ENCODE assay signal across 8 cellular contexts in the genomic region with DNA sequence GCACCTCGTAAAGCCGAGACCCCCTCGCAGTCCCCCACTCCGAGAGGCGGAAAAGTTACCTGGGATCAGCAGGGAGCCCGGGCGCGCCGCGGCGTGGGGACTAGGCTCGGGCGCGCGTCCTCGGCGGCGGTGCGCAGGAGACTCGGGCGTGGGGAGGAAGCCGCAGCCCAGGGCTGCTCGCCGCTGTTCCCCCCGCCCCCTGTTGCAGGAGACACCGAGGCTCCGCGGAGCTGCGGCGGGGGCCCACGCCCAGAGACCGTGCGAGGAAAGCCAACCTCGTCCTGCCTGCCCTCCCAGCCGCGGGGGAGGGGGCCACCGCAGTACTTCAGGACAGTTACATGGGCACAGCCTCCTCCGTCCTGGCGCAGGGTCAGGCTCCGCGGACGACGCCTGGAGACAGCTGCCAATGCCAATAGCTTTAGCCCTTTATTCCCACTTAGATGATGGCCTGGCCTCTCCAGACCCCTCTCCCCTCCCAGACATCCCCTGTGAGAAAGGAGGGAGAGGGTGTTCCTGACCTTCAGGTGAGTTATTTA. TPM values are rescaled to one million over a fixed set of nuclear protein-coding genes. Genes with fewer than 3 reads are reported as not detected.
DNase-seq lines count a peak whose midpoint lies in the region; ATAC-seq and TF ChIP-seq lines count a peak whose summit lies in the region.

A gene (minus strand): TSS at position 144 of the 536 bp plus-strand sequence. CDS start 54,814 bp downstream, outside the sequence.

- no peak for TF ChIP-seq CTCF in CD14-positive monocyte (IDR thresholded peaks at IDR 0.05)
- no peak for TF ChIP-seq CTCF in dorsolateral prefrontal cortex (IDR thresholded peaks at IDR 0.05 in 54 of 56, conservative IDR thresholded peaks at IDR 0.05 in 2 of 56; ENCODE audit: low read depth in 1 of 56, partially characterized antibody in 56 of 56)
- TF ChIP-seq CTCF in lower leg skin (IDR thresholded peaks at IDR 0.05): no peak
- TF ChIP-seq CTCF in thoracic aorta (IDR thresholded peaks at IDR 0.05): no peak

- H3K27ac ChIP-seq in dorsolateral prefrontal cortex (peak within 1 kb of the TSS in 55 of 59 donors; percentile 28 to 87 (median 75)), thoracic aorta (peak within 1 kb of the TSS in 1 of 2 donors; percentile 55)

- H3K27me3 ChIP-seq in dorsolateral prefrontal cortex (peaks cover 0 to 25% (median 0%) of the 10 kb centered on the region in 45 donors), thoracic aorta (replicated peaks; ENCODE audit: insufficient read depth) (no peaks in the 10 kb centered on the region)

- peak within 1 kb of the TSS; percentile 92 to 96 for H3K4me3 Mint-ChIP-seq in CD14-positive monocyte

- peaks cover 0 to 1% of the 10 kb centered on the region in 2 donors for H3K36me3 Mint-ChIP-seq in CD14-positive monocyte

- H3K9me3 ChIP-seq in thoracic aorta: no peaks in the 10 kb centered on the region

- H3K4me3 ChIP-seq in dorsolateral prefrontal cortex (peak within 1 kb of the TSS; percentile 39 to 80 (median 65)), lower leg skin (ENCODE audit: low read depth, poor library complexity, severe bottlenecking) (peak within 1 kb of the TSS; percentile 71), thoracic aorta (peak within 1 kb of the TSS; percentile 66)

- H3K9me3 Mint-ChIP-seq in CD14-positive monocyte: no peaks in the 10 kb centered on the region

- ATAC-seq in thoracic aorta (ENCODE audit: insufficient number of reproducible peaks, low FRiP score, low read depth) (no peak), GM18505 (IDR thresholded peaks at IDR 0.05; ENCODE audit: unreplicated experiment) (no peak), GM21367 (IDR thresholded peaks at IDR 0.05; ENCODE audit: unreplicated experiment) (no peak)

- peaks cover 30% of the 10 kb centered on the region for H3K4me1 Mint-ChIP-seq in CD14-positive monocyte

- H3K27me3 Mint-ChIP-seq in CD14-positive monocyte (ENCODE audit: low read depth in 3 of 3): peaks cover 13 to 29% (median 26%) of the 10 kb centered on the region in 3 donors

- H3K4me1 ChIP-seq in thoracic aorta (ENCODE audit: control insufficient read depth in 1 of 2, low read depth in 2 of 2): no peaks in the 10 kb centered on the region

- TF ChIP-seq POLR2A in lower leg skin (IDR thresholded peaks at IDR 0.05) (no peak), GM18505 (IDR thresholded peaks at IDR 0.05; ENCODE audit: borderline replicate concordance, extremely low read depth, insufficient read depth, insufficient read length) (no peak)

- no peak for DNase-seq in CD14-positive monocyte (ENCODE audit: low spot score)
- peak; percentile 45 for DNase-seq in NCI-H2171 (lab: John Stamatoyannopoulos, UW)
- DNase-seq in dorsolateral prefrontal cortex: peak in 6 of 10 donors; percentile 36 to 71 (median 52)
- peak in 1 of 2 donors; percentile 91 for DNase-seq in lower leg skin (ENCODE audit: low spot score in 2 of 2)
- DNase-seq in thoracic aorta (ENCODE audit: low spot score): no peak
- no peak for DNase-seq in NCI-H526 treated with DMSO at 0.1 percent for 48 hours (lab: John Stamatoyannopoulos, UW)

- no peaks in the 10 kb centered on the region for H3K36me3 ChIP-seq in thoracic aorta

- intact Hi-C loops in CD14-positive monocyte (cut with micrococcal nuclease): loop anchor here in 1 of 2 donors (5.0 to 10.0 kb wide), 2 partner anchors 67 to 119 kb away; no protein-coding TSS in a partner anchor
- intact Hi-C loops in dorsolateral prefrontal cortex (cut with DNase I): no loop called here
- intact Hi-C loops in lower leg skin (cut with DNase I; ENCODE audit: low total_unique reads): no loop called here

- 0 to 1% methylated on average over 24 to 43 of the region's 43 CpGs for WGBS in lower leg skin, 2 donors

- peak within 1 kb of the TSS; percentile 33 to 93 (median 84) for H3K27ac Mint-ChIP-seq in CD14-positive monocyte

RNA-seq across cellular contexts. Expression of the gene that starts here (rescaled TPM):
- polyA plus RNA-seq in CD14-positive monocyte: 10 to 100 TPM; 25.2 to 56.6 TPM
- 100 to 1,000 TPM; 122 to 357 (median 269) TPM for total RNA-seq in dorsolateral prefrontal cortex
- 10 to 100 TPM; 21.2 to 39.5 (median 28.3) TPM for total RNA-seq in lower leg skin
- 10 to 100 TPM; 37.4 to 77.2 TPM for total RNA-seq in thoracic aorta

Comparison
In these comparisons a context has a peak if more than half of its experiments do, and no peak if none do; other contexts are left out.
1. DNase-seq: peak in NCI-H2171 (single experiment) and dorsolateral prefrontal cortex (6 of 10); none in CD14-positive monocyte (single experiment), thoracic aorta (single experiment) and NCI-H526 treated with DMSO at 0.1 percent for 48 hours (single experiment).
2. Peak in every context shown above with its lines, with median percentiles within 50 percentile points of each other: H3K4me3 ChIP-seq.